In the genomic region with DNA sequence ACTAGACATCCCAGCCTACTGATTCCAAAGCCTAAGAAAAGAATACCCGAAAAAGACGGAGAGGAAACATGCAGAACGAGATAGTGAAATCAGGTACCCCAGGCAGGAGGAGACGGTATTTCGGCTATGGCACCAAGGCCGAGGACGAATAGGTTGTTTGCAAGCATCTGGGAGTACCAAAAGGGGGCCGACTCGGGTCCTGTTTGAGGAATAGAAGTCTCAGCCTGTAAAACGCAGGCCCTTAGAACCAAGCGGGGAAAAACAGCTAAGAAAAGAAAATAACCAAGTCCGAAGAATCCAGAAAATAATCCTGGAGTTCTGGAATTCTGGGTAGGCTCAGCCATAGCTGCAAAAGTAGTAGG, we compare ENCODE assay signal across 8 cellular contexts.
DNase-seq lines count a peak whose midpoint lies in the region; ATAC-seq and TF ChIP-seq lines count a peak whose summit lies in the region.

No MANE protein-coding gene starts in this region.

- H3K9me3 Mint-ChIP-seq in activated naive CD8-positive, alpha-beta T cell (ENCODE audit: low read depth): no peaks in the 10 kb centered on the region

- H2AFZ ChIP-seq in KMS-11 (ENCODE audit: low read depth): peak overlapping the region; percentile 77; the same call in 1 of the 2 replicates

- peaks cover 36% of the 10 kb centered on the region for H3K4me1 Mint-ChIP-seq in activated naive CD8-positive, alpha-beta T cell (ENCODE audit: low read depth)

- H3K9ac ChIP-seq in KMS-11 (peak overlapping the region; percentile 98), stomach smooth muscle (ENCODE audit: low read length in 2 of 2) (peak overlapping the region; percentile 88 to 97)

- H3K27me3 ChIP-seq in KMS-11 (ENCODE audit: insufficient read depth, low read depth): no peaks in the 10 kb centered on the region
- H3K27me3 ChIP-seq in stomach smooth muscle (ENCODE audit: control insufficient read depth in 1 of 2, insufficient read depth in 2 of 2, low read length in 2 of 2): no peaks in the 10 kb centered on the region

- DNase-seq in AG10803 (ENCODE audit: low read depth) (no peak), iris pigment epithelial cell (ENCODE audit: low read depth) (peak; percentile 31), NCI-H2107 treated with DMSO at 0.1 percent for 48 hours (lab: John Stamatoyannopoulos, UW; ENCODE audit: unreplicated experiment) (no peak)

- H3K27ac ChIP-seq in KMS-11: peak overlapping the region; percentile 88
- peak overlapping the region; percentile 95 for H3K27ac ChIP-seq in stomach smooth muscle (ENCODE audit: low read length)

- H3K79me2 ChIP-seq in KMS-11 (ENCODE audit: insufficient read depth, low read depth): peaks cover 18% of the 10 kb centered on the region

- ATAC-seq in GM18907 (IDR thresholded peaks at IDR 0.05; ENCODE audit: unreplicated experiment) (no peak), HG03175 (IDR thresholded peaks at IDR 0.05; ENCODE audit: unreplicated experiment) (no peak)

- no peaks in the 10 kb centered on the region for H4K20me1 ChIP-seq in KMS-11 (ENCODE audit: insufficient read depth)

- no peaks in the 10 kb centered on the region for H3K27me3 Mint-ChIP-seq in activated naive CD8-positive, alpha-beta T cell

- H3K27ac Mint-ChIP-seq in activated naive CD8-positive, alpha-beta T cell: peak overlapping the region; percentile 99

- H3K4me2 ChIP-seq in KMS-11: peak overlapping the region; percentile 89

- H3K4me3 ChIP-seq in AG10803 (ENCODE audit: low read length): peak overlapping the region; percentile 92
- H3K4me3 ChIP-seq in KMS-11 (IDR thresholded peaks at IDR 0.05; ENCODE audit: insufficient read depth, low read depth, low read length): peak overlapping the region; percentile 55
- H3K4me3 ChIP-seq in stomach smooth muscle (ENCODE audit: low read length in 2 of 2): peak overlapping the region; percentile 82 to 95

- peaks cover 22% of the 10 kb centered on the region for H3K4me1 ChIP-seq in KMS-11 (ENCODE audit: low read depth, poor library complexity, severe bottlenecking)
- peaks cover 23% of the 10 kb centered on the region for H3K4me1 ChIP-seq in stomach smooth muscle (ENCODE audit: control insufficient read depth, insufficient read depth, low read length)

- H3K36me3 ChIP-seq in KMS-11 (ENCODE audit: insufficient read depth) (no peaks in the 10 kb centered on the region; the same call in 1 of the 2 replicates), stomach smooth muscle (ENCODE audit: control insufficient read depth in 2 of 2, insufficient read depth in 2 of 2, low read length in 2 of 2) (peaks cover 39 to 43% of the 10 kb centered on the region in 2 donors)

- no peak for TF ChIP-seq CTCF in AG10803 (conservative IDR thresholded peaks at IDR 0.05; ENCODE audit: low read length)
- TF ChIP-seq CTCF in KMS-11 (conservative IDR thresholded peaks at IDR 0.05; ENCODE audit: low read depth, low read length): 0 out of 2 replicates have a peak, but pooled peaks have one; percentile 14

- peaks cover 2% of the 10 kb centered on the region for H3K36me3 Mint-ChIP-seq in activated naive CD8-positive, alpha-beta T cell

- H3K4me3 Mint-ChIP-seq in activated naive CD8-positive, alpha-beta T cell: peak overlapping the region; percentile 97

- no peaks in the 10 kb centered on the region for H3K9me3 ChIP-seq in stomach smooth muscle (ENCODE audit: control insufficient read depth in 2 of 2, low read length in 2 of 2)
